ENCODE assay signal across 1 cellular context in genomic region chr11:108008656-108009496, GRCh38.
TF ChIP-seq lines count a peak whose summit lies in the region.

CUL5 (plus strand) TSS chr11:108008898; CDS start chr11:108009349, 451 bp downstream.

TF ChIP-seq in K562, 482 proteins besides CTCF, POLR2A, EP300 and RAD21 (continued from another document and continues in another):
- TF ChIP-seq MNT (conservative IDR thresholded peaks at IDR 0.05) (peak; percentile 84 to 91), ZNF24 (IDR thresholded peaks at IDR 0.05) (peak; percentile 42), GABPB1 (CRISPR knock-in tag; IDR thresholded peaks at IDR 0.05) (peak; percentile 85), ZNF263 (CRISPR knock-in tag; IDR thresholded peaks at IDR 0.05; ENCODE audit: borderline replicate concordance) (peak; percentile 76), GATAD2B (IDR thresholded peaks at IDR 0.05; ENCODE audit: borderline replicate concordance) (0 out of 2 replicates have a peak, but pooled peaks have one; percentile 64), NUFIP1 (IDR thresholded peaks at IDR 0.05; ENCODE audit: partially characterized antibody) (peak; percentile 82), ATF7 (IDR thresholded peaks at IDR 0.05) (peak; percentile 65; the same call in 1 of the 2 replicates), ZBTB33 (CRISPR knock-in tag; IDR thresholded peaks at IDR 0.05) (peak; percentile 91), NEUROD1 (IDR thresholded peaks at IDR 0.05; ENCODE audit: borderline replicate concordance, low read depth, low read length, partially characterized antibody) (peak; percentile 40), JUND (IDR thresholded peaks at IDR 0.05; ENCODE audit: borderline replicate concordance, low read depth, low read length) (peak; percentile 24; the same call in 1 of the 2 replicates), JUND (tag; IDR thresholded peaks at IDR 0.05; ENCODE audit: borderline replicate concordance, low read depth, low read length) (no peak; the same call in 2 of the 3 replicates), SMAD4 (CRISPR knock-in tag; conservative IDR thresholded peaks at IDR 0.05) (peak; percentile 85), C11orf30 (IDR thresholded peaks at IDR 0.05; ENCODE audit: low read depth) (0 out of 2 replicates have a peak, but pooled peaks have one; percentile 31), ATF6 (CRISPR knock-in tag; IDR thresholded peaks at IDR 0.05) (peak; percentile 97), TAF15 (IDR thresholded peaks at IDR 0.05; ENCODE audit: low read depth, low read length) (no peak), HDAC8 (tag; IDR thresholded peaks at IDR 0.05) (peak; percentile 76), MCM2 (IDR thresholded peaks at IDR 0.05; ENCODE audit: low read depth) (no peak), REST (CRISPR knock-in tag; IDR thresholded peaks at IDR 0.05; ENCODE audit: low read depth) (0 out of 2 replicates have a peak, but pooled peaks have one; percentile 40), NR1H2 (CRISPR knock-in tag; IDR thresholded peaks at IDR 0.05) (peak; percentile 87; the same call in 1 of the 2 replicates), ZNF76 (CRISPR knock-in tag; IDR thresholded peaks at IDR 0.05; ENCODE audit: borderline replicate concordance) (peak; percentile 62; the same call in 1 of the 2 replicates), SMARCC2 (IDR thresholded peaks at IDR 0.05; ENCODE audit: low read depth) (0 out of 2 replicates have a peak, but pooled peaks have one; percentile 28), BCLAF1 (IDR thresholded peaks at IDR 0.05; ENCODE audit: borderline replicate concordance in 1 of 2, control insufficient read depth in 1 of 2, low read depth in 2 of 2, low read length in 1 of 2) (0 out of 4 replicates have a peak, but pooled peaks of 1 of the 2 experiments have one; percentile 14), NRF1 (conservative IDR thresholded peaks at IDR 0.05 in 1 of 2, IDR thresholded peaks at IDR 0.05 in 1 of 2) (peak; percentile 22 to 29; a peak in 2 of 4 replicates), U2AF2 (optimal IDR thresholded peaks at IDR 0.05; ENCODE audit: low read depth, low read length) (no peak), ZNF766 (CRISPR knock-in tag; conservative IDR thresholded peaks at IDR 0.05) (peak; percentile 78; the same call in 1 of the 2 replicates), DEAF1 (CRISPR knock-in tag; IDR thresholded peaks at IDR 0.05) (peak; percentile 55), GTF2F1 (IDR thresholded peaks at IDR 0.05; ENCODE audit: low read depth, low read length) (no peak; the same call in 1 of the 2 replicates), ZNF830 (CRISPR knock-in tag; IDR thresholded peaks at IDR 0.05) (peak; percentile 63; the same call in 1 of the 2 replicates), NBN (IDR thresholded peaks at IDR 0.05; ENCODE audit: low read depth) (0 out of 2 replicates have a peak, but pooled peaks have one; percentile 67), ZNF239 (CRISPR knock-in tag; IDR thresholded peaks at IDR 0.05) (peak; percentile 13; the same call in 1 of the 2 replicates), HMG20B (CRISPR knock-in tag; IDR thresholded peaks at IDR 0.05) (no peak), ZNF77 (CRISPR knock-in tag; IDR thresholded peaks at IDR 0.05) (no peak), ZNF584 (CRISPR knock-in tag; IDR thresholded peaks at IDR 0.05; ENCODE audit: low read depth) (peak; percentile 84; the same call in 1 of the 2 replicates), HEY1 (CRISPR knock-in tag; IDR thresholded peaks at IDR 0.05; ENCODE audit: borderline replicate concordance) (no peak), SUPT5H (IDR thresholded peaks at IDR 0.05) (peak; percentile 91), ZBTB34 (CRISPR knock-in tag; IDR thresholded peaks at IDR 0.05) (0 out of 2 replicates have a peak, but pooled peaks have one; percentile 21), ZC3H4 (CRISPR knock-in tag; IDR thresholded peaks at IDR 0.05; ENCODE audit: borderline replicate concordance) (no peak), MLLT1 (IDR thresholded peaks at IDR 0.05) (peak in 1 of 2 experiments; percentile 44; a peak in 2 of 4 replicates), NR2C2 (CRISPR knock-in tag; IDR thresholded peaks at IDR 0.05) (peak; percentile 77; the same call in 1 of the 2 replicates), NR2C2 (tag; IDR thresholded peaks at IDR 0.05) (peak; percentile 63; the same call in 1 of the 2 replicates), ERF (CRISPR knock-in tag; IDR thresholded peaks at IDR 0.05) (peak; percentile 89), NKRF (IDR thresholded peaks at IDR 0.05; ENCODE audit: borderline replicate concordance) (peak; percentile 69; the same call in 1 of the 2 replicates)
